Comparison of ENCODE assay signal across 17 cellular contexts in genomic region chr6:133761706-133762105, GRCh38.
DNase-seq lines count a peak whose midpoint lies in the region; ATAC-seq and TF ChIP-seq lines count a peak whose summit lies in the region.
"Had no signal": no experiment of that assay in that cellular context is flagged by ENCODE, and none has a peak within 500 bp of the region (broad histone marks: within the 10 kb centered on the region; RNA-seq: fewer than 3 reads in every experiment).

No MANE protein-coding gene starts in this region.

- no peak overlapping the region for H3K23ac ChIP-seq in mesenchymal stem cell (ENCODE audit: low read length in 2 of 2)

- no peak overlapping the region for H2BK5ac ChIP-seq in mesenchymal stem cell (ENCODE audit: low read depth, low read length, poor library complexity, severe bottlenecking)

- ATAC-seq in GM21786 (IDR thresholded peaks at IDR 0.05; ENCODE audit: unreplicated experiment) (no peak), HG02884 (IDR thresholded peaks at IDR 0.05; ENCODE audit: unreplicated experiment) (no peak), GM21529 (IDR thresholded peaks at IDR 0.05; ENCODE audit: unreplicated experiment) (no peak)
- ATAC-seq in activated CD8-positive, alpha-beta T cell treated with anti-CD3 and anti-CD28 coated beads, Interleukin-2, amount 10 ng/mL, durations not matched to agents 7 days and 5 days, result no peak
- ATAC-seq: activated T-cell treated with anti-CD3 and anti-CD28 coated beads, Interleukin-2, amount 50 U/mL, for 4 hours; GM12878 had no signal

- H2BK15ac ChIP-seq in mesenchymal stem cell (ENCODE audit: low read depth, poor library complexity, severe bottlenecking), result no peak overlapping the region

- POLR2A ChIA-PET in activated CD8-positive, alpha-beta T cell treated with anti-CD3 and anti-CD28 coated beads, Interleukin-2, amount 10 ng/mL, durations not matched to agents 7 days and 5 days (lab: Charles Lee), result no interaction called here

- no peak overlapping the region for H2BK120ac ChIP-seq in mesenchymal stem cell (ENCODE audit: low read depth, low read length)

- no peaks in the 10 kb centered on the region for H3K79me1 ChIP-seq in mesenchymal stem cell (replicated peaks; ENCODE audit: low read length, poor library complexity, severe bottlenecking)

- no peak overlapping the region for H2AFZ ChIP-seq in mesenchymal stem cell (ENCODE audit: low read depth, low read length)

- H3K4me1 ChIP-seq in mesenchymal stem cell (ENCODE audit: control insufficient read depth, insufficient read depth, low read depth, low read length) (no peaks in the 10 kb centered on the region), tibial artery (peaks cover 0 to 82% (median 25%) of the 10 kb centered on the region in 4 donors)

- no peak overlapping the region for H2AK5ac ChIP-seq in mesenchymal stem cell (ENCODE audit: low read length, severe bottlenecking)

- TF ChIP-seq CTCF in chondrocyte (IDR thresholded peaks at IDR 0.05) (no peak), tibial artery (IDR thresholded peaks at IDR 0.05) (no peak)

- H3K18ac ChIP-seq in mesenchymal stem cell (ENCODE audit: low read depth in 1 of 2, low read length in 2 of 2), result no peak overlapping the region

- H3K4me3 Mint-ChIP-seq in chondrocyte (ENCODE audit: unreplicated experiment), result peak overlapping the region; percentile 39
- H3K4me3 Mint-ChIP-seq in activated CD8-positive, alpha-beta T cell treated with anti-CD3 and anti-CD28 coated beads, Interleukin-2, amount 10 ng/mL, durations not matched to agents 7 days and 5 days, result no peak overlapping the region
- H3K4me3 Mint-ChIP-seq: activated T-cell treated with anti-CD3 and anti-CD28 coated beads, Interleukin-2, amount 50 U/mL, for 4 hours; CD4-positive, CD25-positive, alpha-beta regulatory T cell had no signal

- intact Hi-C loops in tibial artery (cut with DNase I; ENCODE audit: low total_unique reads), result no loop called here

- CTCF ChIA-PET in activated CD8-positive, alpha-beta T cell treated with anti-CD3 and anti-CD28 coated beads, Interleukin-2, amount 10 ng/mL, durations not matched to agents 7 days and 5 days (lab: Charles Lee), result no interaction called here

- no peak overlapping the region for H2BK12ac ChIP-seq in mesenchymal stem cell (ENCODE audit: low read length in 2 of 2)

- no peaks in the 10 kb centered on the region for H3K27me3 Mint-ChIP-seq in chondrocyte (ENCODE audit: low read depth)
- H3K27me3 Mint-ChIP-seq in activated CD8-positive, alpha-beta T cell treated with anti-CD3 and anti-CD28 coated beads, Interleukin-2, amount 10 ng/mL, durations not matched to agents 7 days and 5 days (ENCODE audit: low read depth), result peaks cover 2% of the 10 kb centered on the region

- no peaks in the 10 kb centered on the region for H3K9me3 ChIP-seq in mesenchymal stem cell (ENCODE audit: control insufficient read depth, low read length)
- no peaks in the 10 kb centered on the region for H3K9me3 ChIP-seq in tibial artery
- H3K9me3 ChIP-seq: testis had no signal

- no peaks in the 10 kb centered on the region for H3K36me3 ChIP-seq in mesenchymal stem cell (ENCODE audit: control insufficient read depth in 1 of 2, insufficient read depth in 2 of 2, low read depth in 1 of 2, low read length in 2 of 2)
- no peaks in the 10 kb centered on the region for H3K36me3 ChIP-seq in tibial artery

- H4K91ac ChIP-seq in mesenchymal stem cell (ENCODE audit: low read length), result no peak overlapping the region

- H3K4me3 ChIP-seq in mesenchymal stem cell (ENCODE audit: insufficient read depth in 1 of 2, low read depth in 1 of 2, low read length in 2 of 2) (no peak overlapping the region), tibial artery (no peak overlapping the region)
- H3K4me3 ChIP-seq: dorsolateral prefrontal cortex, GM12878, testis had no signal

- H3K27ac Mint-ChIP-seq in chondrocyte (ENCODE audit: unreplicated experiment), result peak overlapping the region; percentile 96
- H3K27ac Mint-ChIP-seq in activated CD8-positive, alpha-beta T cell treated with anti-CD3 and anti-CD28 coated beads, Interleukin-2, amount 10 ng/mL, durations not matched to agents 7 days and 5 days, result no peak overlapping the region
- H3K27ac Mint-ChIP-seq: CD4-positive, CD25-positive, alpha-beta regulatory T cell had no signal

- WGBS in mesenchymal stem cell, result 0% methylated on average over 1 of the region's 1 CpG

- no peak overlapping the region for H3K27ac ChIP-seq in mesenchymal stem cell (ENCODE audit: low read length, poor library complexity, severe bottlenecking)
- peak overlapping the region; percentile 48 to 49 for H3K27ac ChIP-seq in tibial artery

- H3K4me2 ChIP-seq in mesenchymal stem cell (ENCODE audit: low read length, poor library complexity, severe bottlenecking), result no peak overlapping the region

- no peaks in the 10 kb centered on the region for H3K36me3 Mint-ChIP-seq in chondrocyte (ENCODE audit: low read depth)
- no peaks in the 10 kb centered on the region for H3K36me3 Mint-ChIP-seq in activated CD8-positive, alpha-beta T cell treated with anti-CD3 and anti-CD28 coated beads, Interleukin-2, amount 10 ng/mL, durations not matched to agents 7 days and 5 days (ENCODE audit: low read depth)
- H3K36me3 Mint-ChIP-seq: CD4-positive, CD25-positive, alpha-beta regulatory T cell had no signal

- H3K27me3 ChIP-seq in mesenchymal stem cell (ENCODE audit: control insufficient read depth in 1 of 2, insufficient read depth in 1 of 2, low read length in 2 of 2) (no peaks in the 10 kb centered on the region), tibial artery (no peaks in the 10 kb centered on the region)
- H3K27me3 ChIP-seq: testis had no signal

- no peaks in the 10 kb centered on the region for H3K9me3 Mint-ChIP-seq in chondrocyte (ENCODE audit: low read depth)
- H3K9me3 Mint-ChIP-seq in activated CD8-positive, alpha-beta T cell treated with anti-CD3 and anti-CD28 coated beads, Interleukin-2, amount 10 ng/mL, durations not matched to agents 7 days and 5 days (ENCODE audit: insufficient read depth), result no peaks in the 10 kb centered on the region
- H3K9me3 Mint-ChIP-seq: activated T-cell treated with anti-CD3 and anti-CD28 coated beads, Interleukin-2, amount 50 U/mL, for 4 hours had no signal

- H3K4me1 Mint-ChIP-seq in chondrocyte (ENCODE audit: low read depth), result peaks cover 77% of the 10 kb centered on the region
- no peaks in the 10 kb centered on the region for H3K4me1 Mint-ChIP-seq in activated CD8-positive, alpha-beta T cell treated with anti-CD3 and anti-CD28 coated beads, Interleukin-2, amount 10 ng/mL, durations not matched to agents 7 days and 5 days (ENCODE audit: low read depth)
- H3K4me1 Mint-ChIP-seq: CD4-positive, CD25-positive, alpha-beta regulatory T cell had no signal

- H3K4ac ChIP-seq in mesenchymal stem cell (ENCODE audit: low read depth in 1 of 2, low read length in 2 of 2), result no peak overlapping the region

- H3K14ac ChIP-seq in mesenchymal stem cell (ENCODE audit: low read length in 2 of 2), result no peak overlapping the region

- H3K9ac ChIP-seq in mesenchymal stem cell (ENCODE audit: low read length), result peak overlapping the region; percentile 87

- no peak overlapping the region for H4K8ac ChIP-seq in mesenchymal stem cell (ENCODE audit: low read length)

- DNase-seq in HT1080 (ENCODE audit: low read depth) (peak; percentile 56), chondrocyte (ENCODE audit: low spot score) (no peak), mesenchymal stem cell (peak; percentile 63), tibial artery (no peak)
- DNase-seq in activated CD8-positive, alpha-beta T cell treated with anti-CD3 and anti-CD28 coated beads, Interleukin-2, amount 10 ng/mL, durations not matched to agents 7 days and 5 days, result no peak
- DNase-seq: activated T-cell treated with anti-CD3 and anti-CD28 coated beads, Interleukin-2, amount 50 U/mL, for 4 hours; CD4-positive, CD25-positive, alpha-beta regulatory T cell; dorsolateral prefrontal cortex; MM.1S; NCI-H2029 treated with DMSO at 0.1 percent for 48 hours; NCI-H774; stimulated activated CD4-positive, alpha-beta T cell treated with anti-CD3 and anti-CD28 coated beads, Interleukin-15, amount 100 ng/mL, for 24 hours; testis had no signal

Comparison
In these comparisons a context has a peak if more than half of its experiments do, and no peak if none do; other contexts are left out.
1. DNase-seq: peak in HT1080 (single experiment) and mesenchymal stem cell (single experiment); none in chondrocyte (single experiment), tibial artery (0 of 2) and activated CD8-positive, alpha-beta T cell treated with anti-CD3 and anti-CD28 coated beads, Interleukin-2, amount 10 ng/mL, durations not matched to agents 7 days and 5 days (single experiment).